In genomic region chr10:70681731-70682005, GRCh38 we compare ENCODE assay signal across 25 cellular contexts. TPM values are rescaled to one million over a fixed set of nuclear protein-coding genes. Genes with fewer than 3 reads are reported as not detected.
"Had no signal": no experiment of that assay in that cellular context is flagged by ENCODE, and none has a peak within 500 bp of the region (broad histone marks: within the 10 kb centered on the region; RNA-seq: fewer than 3 reads in every experiment).

No MANE protein-coding gene starts in this region.

- H3K4me3 ChIP-seq: esophagus squamous epithelium, lung, psoas muscle, right lobe of liver, spleen, testis, tibial nerve, upper lobe of right lung, vagina had no signal

- H3K4me1 ChIP-seq: psoas muscle, upper lobe of right lung had no signal

- H3K9me3 Mint-ChIP-seq: natural killer cell treated with Interleukin-12 subunit alpha and Interleukin-12 subunit beta and Interleukin-15 and Interleukin-18, amount 100 ng/mL, for 72 hours; stimulated activated naive B cell treated with anti-CD40 and anti-IgM and Interleukin-4, amounts not matched to agents 10 μg/mL and 1 μg/mL and 100 μg/mL, for 72 hours; stimulated activated naive CD8-positive, alpha-beta T cell treated with anti-CD3 and anti-CD28 coated beads, Interleukin-15, amount 100 ng/mL, for 72 hours had no signal

- H3K27me3 Mint-ChIP-seq: natural killer cell treated with Interleukin-12 subunit alpha and Interleukin-12 subunit beta and Interleukin-15 and Interleukin-18, amount 100 ng/mL, for 72 hours; stimulated activated naive B cell treated with anti-CD40 and anti-IgM and Interleukin-4, amounts not matched to agents 10 μg/mL and 1 μg/mL and 100 μg/mL, for 72 hours; stimulated activated naive CD8-positive, alpha-beta T cell treated with anti-CD3 and anti-CD28 coated beads, Interleukin-15, amount 100 ng/mL, for 72 hours had no signal

- H3K27me3 ChIP-seq: esophagus squamous epithelium, neutrophil, right lobe of liver, spleen, testis, tibial nerve, upper lobe of right lung, vagina had no signal

- ATAC-seq: left colon; left ventricle myocardium superior; psoas muscle; right lobe of liver; stimulated activated naive B cell treated with anti-CD40 and anti-IgM and Interleukin-4, amounts not matched to agents 10 μg/mL and 1 μg/mL and 100 μg/mL, for 72 hours; stimulated activated naive CD8-positive, alpha-beta T cell treated with anti-CD3 and anti-CD28 coated beads, Interleukin-15, amount 100 ng/mL, for 72 hours; upper lobe of right lung had no signal

- H3K27ac Mint-ChIP-seq: stimulated activated naive CD8-positive, alpha-beta T cell treated with anti-CD3 and anti-CD28 coated beads, Interleukin-15, amount 100 ng/mL, for 72 hours had no signal

- DNase-seq: esophagus squamous epithelium; foreskin fibroblast; head of caudate nucleus; hippocampal formation; left colon; left ventricle myocardium superior; mesenchymal stem cell; midbrain; psoas muscle; retina; stimulated activated CD4-positive, alpha-beta T cell treated with anti-CD3 and anti-CD28 coated beads, Interleukin-15, amount 100 ng/mL, for 24 hours; stimulated activated CD4-positive, alpha-beta T cell treated with anti-CD3 and anti-CD28 coated beads, Interleukin-1b, Interleukin-23, amount 100 ng/mL, for 48 hours; stimulated activated CD4-positive, alpha-beta T cell treated with anti-CD3 and anti-CD28 coated beads, Interleukin-4, amount 100 ng/mL, for 24 hours; stimulated activated naive B cell treated with anti-CD40 and anti-IgM and Interleukin-4, amounts not matched to agents 10 μg/mL and 1 μg/mL and 100 μg/mL, for 72 hours; stimulated activated naive CD8-positive, alpha-beta T cell treated with anti-CD3 and anti-CD28 coated beads, Interleukin-15, amount 100 ng/mL, for 72 hours; testis; upper lobe of right lung had no signal

- H3K27ac ChIP-seq: esophagus squamous epithelium, neutrophil, psoas muscle, right lobe of liver, spleen, testis, upper lobe of right lung, vagina had no signal

- H3K4me3 Mint-ChIP-seq: natural killer cell treated with Interleukin-12 subunit alpha and Interleukin-12 subunit beta and Interleukin-15 and Interleukin-18, amount 100 ng/mL, for 72 hours; stimulated activated naive B cell treated with anti-CD40 and anti-IgM and Interleukin-4, amounts not matched to agents 10 μg/mL and 1 μg/mL and 100 μg/mL, for 72 hours; stimulated activated naive CD8-positive, alpha-beta T cell treated with anti-CD3 and anti-CD28 coated beads, Interleukin-15, amount 100 ng/mL, for 72 hours had no signal

- H3K36me3 ChIP-seq: esophagus squamous epithelium, neutrophil, right lobe of liver, spleen, tibial nerve, upper lobe of right lung, vagina had no signal

- H3K36me3 Mint-ChIP-seq: natural killer cell treated with Interleukin-12 subunit alpha and Interleukin-12 subunit beta and Interleukin-15 and Interleukin-18, amount 100 ng/mL, for 72 hours; stimulated activated naive B cell treated with anti-CD40 and anti-IgM and Interleukin-4, amounts not matched to agents 10 μg/mL and 1 μg/mL and 100 μg/mL, for 72 hours had no signal

- H3K9me3 ChIP-seq: esophagus squamous epithelium, neutrophil, psoas muscle, right lobe of liver, spleen, testis, tibial nerve, upper lobe of right lung, vagina had no signal

RNA-seq across cellular contexts. Expression of gene ADAMTS14, which starts 9.4 kb away (rescaled TPM):
- total RNA-seq: subcutaneous adipose tissue, vagina had no signal
